Comparison of ENCODE assay signal across 13 cellular contexts in genomic region chr12:93825501-93825888, GRCh38.
DNase-seq lines count a peak whose midpoint lies in the region; ATAC-seq and TF ChIP-seq lines count a peak whose summit lies in the region.
"Had no signal": no experiment of that assay in that cellular context is flagged by ENCODE, and none has a peak within 500 bp of the region (broad histone marks: within the 10 kb centered on the region; RNA-seq: fewer than 3 reads in every experiment).

No MANE protein-coding gene starts in this region.

- peak overlapping the region; percentile 25 for H3K4me3 ChIP-seq in adipocyte (ENCODE audit: low read length)
- H3K4me3 ChIP-seq: lower lobe of right lung had no signal

- no peaks in the 10 kb centered on the region for H3K4me1 Mint-ChIP-seq in naive thymus-derived CD8-positive, alpha-beta T cell

- ATAC-seq in left ventricle myocardium superior (peak; percentile 61), sciatic nerve (peak; percentile 42)
- ATAC-seq in naive thymus-derived CD8-positive, alpha-beta T cell = no peak

- no peak overlapping the region for H3K4me3 Mint-ChIP-seq in naive thymus-derived CD8-positive, alpha-beta T cell

- H3K27me3 ChIP-seq in adipocyte (replicated peaks; ENCODE audit: control insufficient read depth, insufficient read depth, low read length) = no peaks in the 10 kb centered on the region

- POLR2A ChIA-PET in naive thymus-derived CD8-positive, alpha-beta T cell (lab: Charles Lee) = no interaction called here

- H3K27ac Mint-ChIP-seq in naive thymus-derived CD8-positive, alpha-beta T cell = peak overlapping the region in 1 of 10 donors; percentile 66
- H3K27ac Mint-ChIP-seq: activated T-helper 2 cell treated with anti-CD3 and anti-CD28 coated beads, Interferon-gamma antibody, Interleukin-2, Interleukin-4, amounts not matched to agents 10 μg/mL and 5 μg/mL and 100 μg/mL, durations not matched to agents 14 hours and 24 hours and 36 hours had no signal

- peaks cover 39% of the 10 kb centered on the region for H3K4me1 ChIP-seq in adipocyte (ENCODE audit: control insufficient read depth, insufficient read depth, low read length)

- no peaks in the 10 kb centered on the region for H3K9me3 ChIP-seq in adipocyte (ENCODE audit: control insufficient read depth, low read length)
- H3K9me3 ChIP-seq: lower lobe of right lung had no signal

- no peak for DNase-seq in GM13977 (ENCODE audit: low spot score)
- no peak for DNase-seq in adipocyte (ENCODE audit: low read depth)
- no peak for DNase-seq in left ventricle myocardium superior
- no peak for DNase-seq in sciatic nerve (ENCODE audit: low spot score)
- no peak for DNase-seq in hypothalamus (lab: John Stamatoyannopoulos, UW)
- DNase-seq in naive thymus-derived CD8-positive, alpha-beta T cell = no peak
- DNase-seq in stimulated activated CD4-positive, alpha-beta T cell treated with anti-CD3 and anti-CD28 coated beads, Interleukin-15, amount 100 ng/mL, for 24 hours = no peak
- DNase-seq in DMS53 (lab: John Stamatoyannopoulos, UW) = no peak
- DNase-seq: activated CD4-positive, alpha-beta T cell treated with anti-CD3 and anti-CD28 coated beads, Interleukin-2, amount 50 U/mL, for 48 hours; effector memory CD4-positive, alpha-beta T cell; lower lobe of right lung; NCI-H1105 had no signal

- H3K27me3 Mint-ChIP-seq in naive thymus-derived CD8-positive, alpha-beta T cell = no peaks in the 10 kb centered on the region

- in situ Hi-C loops in GM13977 (cut with MboI; ENCODE audit: low pct_unique_long_range_greater_than_20kb, low sequenced_read_pairs, unreplicated experiment) = no loop called here

- peak; percentile 9 for TF ChIP-seq CTCF in GM13977 (IDR thresholded peaks at IDR 0.05; ENCODE audit: extremely low read depth, insufficient read depth, missing control alignments)

- peaks cover 0 to 3% (median 0%) of the 10 kb centered on the region in 3 donors for H3K36me3 Mint-ChIP-seq in naive thymus-derived CD8-positive, alpha-beta T cell

- no peaks in the 10 kb centered on the region for H3K36me3 ChIP-seq in adipocyte (ENCODE audit: control insufficient read depth, insufficient read depth, low read length, severe bottlenecking)
- H3K36me3 ChIP-seq: lower lobe of right lung had no signal

- no peaks in the 10 kb centered on the region for H3K9me3 Mint-ChIP-seq in naive thymus-derived CD8-positive, alpha-beta T cell
- H3K9me3 Mint-ChIP-seq: activated T-helper 2 cell treated with anti-CD3 and anti-CD28 coated beads, Interferon-gamma antibody, Interleukin-2, Interleukin-4, amounts not matched to agents 10 μg/mL and 5 μg/mL and 100 μg/mL, durations not matched to agents 14 hours and 24 hours and 36 hours had no signal

- intact Hi-C loops in left ventricle myocardium superior (cut with micrococcal nuclease) = no loop called here
- intact Hi-C loops in sciatic nerve (cut with DNase I) = no loop called here

- H3K9ac ChIP-seq in adipocyte (ENCODE audit: low read length) = peak overlapping the region; percentile 12

Comparison
In these comparisons a context has a peak if more than half of its experiments do, and no peak if none do; other contexts are left out.
1. ATAC-seq: peak in left ventricle myocardium superior (single experiment) and sciatic nerve (single experiment); none in naive thymus-derived CD8-positive, alpha-beta T cell (0 of 2).